Comparison of ENCODE assay signal across 16 cellular contexts in genomic region chr18:63185979-63186378, GRCh38.
DNase-seq lines count a peak whose midpoint lies in the region; ATAC-seq and TF ChIP-seq lines count a peak whose summit lies in the region.
"Had no signal": no experiment of that assay in that cellular context is flagged by ENCODE, and none has a peak within 500 bp of the region (broad histone marks: within the 10 kb centered on the region; RNA-seq: fewer than 3 reads in every experiment).

No MANE protein-coding gene starts in this region.

- intact Hi-C loops in esophagus squamous epithelium (cut with DNase I), result no loop called here

- DNase-seq in stimulated activated naive CD8-positive, alpha-beta T cell treated with anti-CD3 and anti-CD28 coated beads, Interleukin-15, amount 100 ng/mL, for 72 hours, result no peak
- DNase-seq in stimulated activated naive CD8-positive, alpha-beta T cell treated with anti-CD3 and anti-CD28 coated beads, Interleukin-15, Interleukin-2, amounts not matched to agents 100 U/mL and 50 U/mL, for 24 hours, result no peak
- DNase-seq in NCI-H345 (lab: John Stamatoyannopoulos, UW) (peak; percentile 59), esophagus squamous epithelium (lab: John Stamatoyannopoulos, UW) (no peak), COR-L47 (lab: John Stamatoyannopoulos, UW) (no peak), COLO829 (ENCODE audit: low spot score) (no peak), NCI-H524 treated with DMSO at 0.1 percent for 48 hours (lab: John Stamatoyannopoulos, UW) (no peak)
- DNase-seq in stimulated activated CD4-positive, alpha-beta T cell treated with anti-CD3 and anti-CD28 coated beads, Interleukin-4, amount 100 ng/mL, for 24 hours, result no peak
- DNase-seq: activated gamma-delta T cell; GM23248; NCI-H2081 treated with DMSO at 0.1 percent for 48 hours; stimulated activated CD4-positive, alpha-beta T cell treated with anti-CD3 and anti-CD28 coated beads, Interleukin-4, amount 100 ng/mL, for 4 hours; stimulated activated naive CD4-positive, alpha-beta T cell had no signal

- H3K9me3 ChIP-seq in esophagus squamous epithelium, result no peaks in the 10 kb centered on the region

- H3K27ac Mint-ChIP-seq in stimulated activated naive CD8-positive, alpha-beta T cell treated with anti-CD3 and anti-CD28 coated beads, Interleukin-15, amount 100 ng/mL, for 72 hours, result peak overlapping the region; percentile 90 to 91
- H3K27ac Mint-ChIP-seq: T-helper 1 cell treated with Interleukin-12 subunit alpha and Interleukin-12 subunit beta and Interleukin-4 antibody, amounts not matched to agents 30 μg/mL and 1 μg/mL, for 36 hours had no signal

- TF ChIP-seq CTCF in esophagus squamous epithelium (IDR thresholded peaks at IDR 0.05), result no peak

- WGBS in esophagus squamous epithelium, 2 donors, result 39 to 50% methylated on average over 2 of the region's 2 CpGs

- H3K36me3 ChIP-seq in esophagus squamous epithelium, result no peaks in the 10 kb centered on the region

- peaks cover 92% of the 10 kb centered on the region for H3K4me1 Mint-ChIP-seq in stimulated activated naive CD8-positive, alpha-beta T cell treated with anti-CD3 and anti-CD28 coated beads, Interleukin-15, amount 100 ng/mL, for 72 hours

- H3K9me3 Mint-ChIP-seq in stimulated activated naive CD8-positive, alpha-beta T cell treated with anti-CD3 and anti-CD28 coated beads, Interleukin-15, amount 100 ng/mL, for 72 hours, result no peaks in the 10 kb centered on the region
- H3K9me3 Mint-ChIP-seq: T-helper 1 cell treated with Interleukin-12 subunit alpha and Interleukin-12 subunit beta and Interleukin-4 antibody, amounts not matched to agents 30 μg/mL and 1 μg/mL, for 36 hours had no signal

- H3K4me3 Mint-ChIP-seq in stimulated activated naive CD8-positive, alpha-beta T cell treated with anti-CD3 and anti-CD28 coated beads, Interleukin-15, amount 100 ng/mL, for 72 hours, result no peak overlapping the region
- H3K4me3 Mint-ChIP-seq: T-helper 1 cell treated with Interleukin-12 subunit alpha and Interleukin-12 subunit beta and Interleukin-4 antibody, amounts not matched to agents 30 μg/mL and 1 μg/mL, for 36 hours had no signal

- H3K27ac ChIP-seq in esophagus squamous epithelium, result peak overlapping the region in 3 of 4 donors; percentile 22 to 62 (median 61)
- H3K27ac ChIP-seq: GM23248 had no signal

- H3K27me3 Mint-ChIP-seq in stimulated activated naive CD8-positive, alpha-beta T cell treated with anti-CD3 and anti-CD28 coated beads, Interleukin-15, amount 100 ng/mL, for 72 hours, result no peaks in the 10 kb centered on the region

- no peak for TF ChIP-seq POLR2A in esophagus squamous epithelium (IDR thresholded peaks at IDR 0.05)

- ATAC-seq in stimulated activated naive CD8-positive, alpha-beta T cell treated with anti-CD3 and anti-CD28 coated beads, Interleukin-15, amount 100 ng/mL, for 72 hours, result no peak
- no peak for ATAC-seq in stimulated activated naive CD8-positive, alpha-beta T cell treated with anti-CD3 and anti-CD28 coated beads, Interleukin-15, Interleukin-2, amounts not matched to agents 100 U/mL and 50 U/mL, for 24 hours
- ATAC-seq: Panc1 had no signal

- H3K4me3 ChIP-seq in esophagus squamous epithelium, result no peak overlapping the region
- H3K4me3 ChIP-seq: BLaER1, GM23248 had no signal

- H3K4me1 ChIP-seq in esophagus squamous epithelium, result peaks cover 8 to 48% (median 17%) of the 10 kb centered on the region in 3 donors

- H3K27me3 ChIP-seq in esophagus squamous epithelium, result no peaks in the 10 kb centered on the region
- H3K27me3 ChIP-seq: BLaER1 had no signal
